16 cellular contexts compared by ENCODE assay signal in the genomic region with DNA sequence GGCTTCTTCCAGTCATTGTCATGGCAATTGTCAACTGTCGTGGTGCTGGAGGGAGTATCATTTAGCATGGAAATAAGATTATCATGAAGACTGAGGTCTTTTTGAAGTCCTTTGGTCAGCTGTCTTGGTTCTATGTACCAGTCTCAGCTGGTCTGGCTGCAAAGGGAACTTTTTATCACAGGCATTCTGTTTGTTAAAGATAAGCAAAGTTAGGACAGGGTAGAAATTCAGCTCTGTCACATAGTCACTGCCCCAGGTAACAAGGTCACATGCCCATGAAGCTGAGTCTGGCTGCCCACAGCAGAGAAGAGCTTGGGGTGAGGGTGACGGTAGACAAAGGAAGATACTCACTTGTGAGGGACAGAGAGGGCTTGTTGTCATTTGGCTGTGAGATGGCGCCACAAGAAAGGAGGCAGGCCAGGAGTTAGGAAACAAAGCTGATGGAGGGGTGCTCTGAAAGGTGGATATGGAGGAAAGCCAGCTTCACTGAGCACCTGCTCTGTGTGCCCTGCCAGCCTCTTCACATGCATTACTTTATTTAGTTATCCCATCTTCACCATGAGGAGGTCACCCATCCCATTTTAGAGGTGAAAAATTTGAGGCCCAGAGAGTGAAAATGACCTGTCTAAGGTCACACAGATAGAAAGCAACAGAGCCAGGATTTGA.
DNase-seq lines count a peak whose midpoint lies in the region; ATAC-seq and TF ChIP-seq lines count a peak whose summit lies in the region.
"Had no signal": no experiment of that assay in that cellular context is flagged by ENCODE, and none has a peak within 500 bp of the region (broad histone marks: within the 10 kb centered on the region; RNA-seq: fewer than 3 reads in every experiment).

No MANE protein-coding gene starts in this region.

- no peak overlapping the region for H4K5ac ChIP-seq in mesendoderm (ENCODE audit: low read length)

- H3K23ac ChIP-seq in mesendoderm (ENCODE audit: low read length) = no peak overlapping the region

- H3K4me3 ChIP-seq in body of pancreas = no peak overlapping the region
- no peak overlapping the region for H3K4me3 ChIP-seq in mesendoderm (ENCODE audit: low read length)
- H3K4me3 ChIP-seq: GM12878, GM23338 had no signal

- no peak overlapping the region for H3K9ac ChIP-seq in mesendoderm (ENCODE audit: low read length)

- H4K8ac ChIP-seq in mesendoderm (ENCODE audit: low read depth, low read length) = no peak overlapping the region

- H3K27ac ChIP-seq in body of pancreas = peak overlapping the region in 2 of 4 donors; percentile 2 to 50
- no peak overlapping the region for H3K27ac ChIP-seq in mesendoderm (ENCODE audit: low read depth, low read length)
- H3K27ac ChIP-seq in CD4-positive, alpha-beta T cell (ENCODE audit: low read depth, low read length) = no peak overlapping the region

- no peaks in the 10 kb centered on the region for H3K79me2 ChIP-seq in mesendoderm (ENCODE audit: control insufficient read depth, insufficient read depth, low read length)

- H3K36me3 Mint-ChIP-seq in CD4-positive, alpha-beta T cell (ENCODE audit: low read depth) = no peaks in the 10 kb centered on the region
- H3K36me3 Mint-ChIP-seq: CD8-positive, alpha-beta T cell had no signal

- H2AK5ac ChIP-seq in mesendoderm (ENCODE audit: low read length) = no peak overlapping the region

- no peak overlapping the region for H3K18ac ChIP-seq in mesendoderm (ENCODE audit: low read length)

- peak; percentile 59 for DNase-seq in OCI-M1 (lab: John Stamatoyannopoulos, UW)
- DNase-seq in body of pancreas = peak; percentile 40 to 57 (median 49)
- peak; percentile 23 for DNase-seq in mesendoderm
- no peak for DNase-seq in activated CD8-positive, alpha-beta memory T cell treated with anti-CD3 and anti-CD28 coated beads for 24 hours
- no peak for DNase-seq in CD4-positive, alpha-beta T cell
- DNase-seq: C1 segment of cervical spinal cord; CD8-positive, alpha-beta T cell; DMS 273 treated with DMSO at 0.1 percent for 48 hours; DMS79; EL; GDM1; H9 had no signal

- no peak overlapping the region for H3K4me2 ChIP-seq in mesendoderm (ENCODE audit: low read length)
- H3K4me2 ChIP-seq: GM23338 had no signal

- no peaks in the 10 kb centered on the region for H3K4me1 Mint-ChIP-seq in CD4-positive, alpha-beta T cell (ENCODE audit: low read depth)
- H3K4me1 Mint-ChIP-seq: GM23338 had no signal

- no peak overlapping the region for H3K27ac Mint-ChIP-seq in CD4-positive, alpha-beta T cell
- H3K27ac Mint-ChIP-seq: CD8-positive, alpha-beta T cell; GM23338; H9 had no signal

- ATAC-seq in body of pancreas = peak; percentile 94
- ATAC-seq in HG03571 (IDR thresholded peaks at IDR 0.05; ENCODE audit: unreplicated experiment) = no peak
- ATAC-seq in CD4-positive, alpha-beta T cell (ENCODE audit: poor library complexity) = no peak
- ATAC-seq: CD8-positive, alpha-beta T cell; GM12878; GM23338; HCT116 had no signal

- 15 to 32% methylated on average over 3 of the region's 3 CpGs for WGBS in body of pancreas, 2 donors
- no CpG with 5 or more reads among the region's 3 CpGs for WGBS in mesendoderm (ENCODE audit: extremely low coverage, insufficient coverage, low lambda C conversion rate)

- H3K4me3 Mint-ChIP-seq in CD4-positive, alpha-beta T cell = no peak overlapping the region
- H3K4me3 Mint-ChIP-seq: CD8-positive, alpha-beta T cell; GM23338; H9 had no signal

- no peaks in the 10 kb centered on the region for H3K9me3 Mint-ChIP-seq in CD4-positive, alpha-beta T cell
- H3K9me3 Mint-ChIP-seq: CD8-positive, alpha-beta T cell; GM23338; H9 had no signal

- H2BK120ac ChIP-seq in mesendoderm (ENCODE audit: low read depth, low read length) = no peak overlapping the region

- no peaks in the 10 kb centered on the region for H3K27me3 Mint-ChIP-seq in CD4-positive, alpha-beta T cell

- no peak for TF ChIP-seq POLR2A in body of pancreas (IDR thresholded peaks at IDR 0.05)

- no peaks in the 10 kb centered on the region for H3K79me1 ChIP-seq in mesendoderm (ENCODE audit: low read length)

- H2BK15ac ChIP-seq in mesendoderm (replicated peaks; ENCODE audit: low read depth) = no peak overlapping the region

- H3K27me3 ChIP-seq in body of pancreas = no peaks in the 10 kb centered on the region
- H3K27me3 ChIP-seq in mesendoderm (ENCODE audit: insufficient read depth, low read length, poor library complexity) = no peaks in the 10 kb centered on the region
- H3K27me3 ChIP-seq in CD4-positive, alpha-beta T cell (ENCODE audit: control insufficient read depth, insufficient read depth, low read length) = no peaks in the 10 kb centered on the region

- peaks cover 21% of the 10 kb centered on the region for H3K4me1 ChIP-seq in body of pancreas
- no peaks in the 10 kb centered on the region for H3K4me1 ChIP-seq in mesendoderm (ENCODE audit: control insufficient read depth, low read depth, low read length)

- POLR2A ChIA-PET in CD4-positive, alpha-beta T cell (lab: Charles Lee) = no interaction called here

- TF ChIP-seq CTCF in body of pancreas (IDR thresholded peaks at IDR 0.05) = no peak
- TF ChIP-seq CTCF in CD4-positive, alpha-beta T cell (IDR thresholded peaks at IDR 0.05) = no peak

- intact Hi-C loops in body of pancreas (cut with DNase I) = no loop called here
- intact Hi-C loops in CD4-positive, alpha-beta T cell (cut with DNase I, micrococcal nuclease) = no loop called here

- no peak overlapping the region for H3K56ac ChIP-seq in mesendoderm (ENCODE audit: low read length)

- H2BK5ac ChIP-seq in mesendoderm (ENCODE audit: low read length) = no peak overlapping the region

- H3K4ac ChIP-seq in mesendoderm (ENCODE audit: low read depth, low read length) = no peak overlapping the region

- no peaks in the 10 kb centered on the region for H3K9me3 ChIP-seq in body of pancreas
- H3K9me3 ChIP-seq in CD4-positive, alpha-beta T cell (ENCODE audit: control insufficient read depth, low read length) = no peaks in the 10 kb centered on the region

- no peaks in the 10 kb centered on the region for H3K36me3 ChIP-seq in body of pancreas (replicated peaks in 1 of 2; ENCODE audit: insufficient read depth in 1 of 2, low read depth in 2 of 2)
- no peaks in the 10 kb centered on the region for H3K36me3 ChIP-seq in mesendoderm (ENCODE audit: control insufficient read depth, insufficient read depth, low read length)

- CTCF ChIA-PET in CD4-positive, alpha-beta T cell (lab: Charles Lee) = no interaction called here

Comparison
In these comparisons a context has a peak if more than half of its experiments do, and no peak if none do; other contexts are left out.
1. DNase-seq: peak in OCI-M1 (single experiment), body of pancreas (4 of 4) and mesendoderm (single experiment); none in activated CD8-positive, alpha-beta memory T cell treated with anti-CD3 and anti-CD28 coated beads for 24 hours (single experiment) and CD4-positive, alpha-beta T cell (0 of 10).